ENCODE assay signal across 17 cellular contexts in genomic region chr7:22002731-22003130, GRCh38.
"Had no signal": no experiment of that assay in that cellular context is flagged by ENCODE, and none has a peak within 500 bp of the region (broad histone marks: within the 10 kb centered on the region; RNA-seq: fewer than 3 reads in every experiment).

No MANE protein-coding gene starts in this region.

- H3K4me1 ChIP-seq: colonic mucosa, gastrocnemius medialis, right atrium auricular region, transverse colon had no signal

- H3K9me3 ChIP-seq: colonic mucosa, gastrocnemius medialis, mucosa of descending colon, right atrium auricular region, sigmoid colon, thoracic aorta, transverse colon had no signal

- H3K27ac ChIP-seq: colonic mucosa, gastrocnemius medialis, hepatocyte, right atrium auricular region, skin epidermis, thoracic aorta, transverse colon had no signal

- H3K36me3 ChIP-seq: colonic mucosa, gastrocnemius medialis, right atrium auricular region, sigmoid colon, thoracic aorta, transverse colon had no signal

- DNase-seq: colonic mucosa; dermis blood vessel endothelial cell; erythroblast; gastrocnemius medialis; mucosa of descending colon; natural killer cell; posterior cingulate gyrus; sigmoid colon; stimulated activated CD4-positive, alpha-beta T cell treated with anti-CD3 and anti-CD28 coated beads, Interleukin-2, amount 100 ng/mL, for 24 hours; stimulated activated CD4-positive, alpha-beta T cell treated with anti-CD3 and anti-CD28 coated beads, Interleukin-4, amount 100 ng/mL, for 4 hours; stimulated activated naive B cell treated with anti-CD40 and anti-IgM and Interleukin-4, amounts not matched to agents 10 μg/mL and 1 μg/mL and 100 μg/mL, for 72 hours; stimulated activated naive CD8-positive, alpha-beta T cell treated with anti-CD3 and anti-CD28 coated beads, Interleukin-15, amount 100 ng/mL, for 72 hours; transverse colon had no signal

- H3K27me3 ChIP-seq: colonic mucosa, gastrocnemius medialis, right atrium auricular region, sigmoid colon, transverse colon had no signal

- H3K4me3 ChIP-seq: colonic mucosa, gastrocnemius medialis, hepatocyte, mucosa of descending colon, right atrium auricular region, sigmoid colon, skin epidermis, thoracic aorta, transverse colon had no signal
